In the genomic region with DNA sequence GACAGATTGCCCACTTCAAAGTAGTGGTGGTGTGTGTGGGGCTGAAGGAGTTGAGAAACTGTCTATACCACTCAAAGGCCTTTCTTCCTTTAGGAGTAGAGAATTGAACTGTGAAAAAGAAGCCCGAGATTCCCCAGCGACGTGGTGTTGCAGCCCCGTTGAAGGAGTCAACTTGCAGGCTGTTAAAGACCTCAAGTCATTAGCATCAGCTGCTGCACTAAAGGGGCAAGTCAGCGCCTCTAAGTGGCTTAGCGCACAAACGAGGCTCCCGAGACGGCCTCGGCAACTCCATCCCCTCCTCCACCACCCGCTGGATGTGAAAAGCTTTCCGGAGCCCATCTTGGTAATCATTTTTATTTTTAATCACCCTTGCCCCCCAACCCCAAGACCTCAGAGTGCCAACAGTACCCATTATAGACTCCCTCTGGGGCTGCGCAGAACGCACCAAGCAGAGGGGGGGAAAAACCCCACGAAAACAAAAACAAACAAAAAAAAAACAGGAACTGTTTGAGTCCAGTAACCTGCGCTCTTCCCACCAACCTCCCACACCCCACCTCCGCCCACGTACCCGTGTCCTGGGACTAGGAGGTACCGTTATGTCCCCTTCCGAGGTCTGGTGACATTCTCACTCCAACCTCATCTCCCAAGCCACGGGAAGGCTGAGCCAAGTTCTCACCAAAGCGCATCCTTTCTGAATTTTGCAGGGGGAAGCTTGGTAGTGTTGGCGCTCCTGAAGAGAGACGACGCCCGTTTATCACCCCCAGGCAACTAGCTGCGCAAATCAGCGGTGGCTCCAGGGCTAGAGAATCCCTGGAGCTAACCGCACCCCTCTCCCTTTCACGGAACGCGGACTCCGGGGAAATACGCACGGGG, we compare ENCODE assay signal across 11 cellular contexts. TPM values are rescaled to one million over a fixed set of nuclear protein-coding genes. Genes with fewer than 3 reads are reported as not detected.
A peak's percentile ranks its signal among the peaks of the same experiment; 100 is the strongest.
DNase-seq lines count a peak whose midpoint lies in the region; ATAC-seq and TF ChIP-seq lines count a peak whose summit lies in the region.
"Had no signal": no experiment of that assay in that cellular context is flagged by ENCODE, and none has a peak within 500 bp of the region (broad histone marks: within the 10 kb centered on the region; RNA-seq: fewer than 3 reads in every experiment).

No MANE protein-coding gene starts in this region.

- H3K27ac Mint-ChIP-seq in Calu3 (ENCODE audit: unreplicated experiment), result no peak overlapping the region
- H3K27ac Mint-ChIP-seq: natural killer cell had no signal

- no peaks in the 10 kb centered on the region for H3K27me3 Mint-ChIP-seq in Calu3 (ENCODE audit: unreplicated experiment)

- H3K4me1 ChIP-seq in neutrophil (ENCODE audit: control insufficient read depth in 1 of 2, insufficient read depth in 1 of 2, low read depth in 1 of 2, low read length in 1 of 2), result peaks cover 22 to 33% of the 10 kb centered on the region in 2 experiments
- no peaks in the 10 kb centered on the region for H3K4me1 ChIP-seq in testis

- intact Hi-C loops in Calu3 (cut with micrococcal nuclease; ENCODE audit: unreplicated experiment), result no loop called here
- intact Hi-C loops in testis (cut with DNase I; ENCODE audit: low total_unique reads), result no loop called here

- peaks cover 14% of the 10 kb centered on the region for H3K4me1 Mint-ChIP-seq in Calu3 (ENCODE audit: low read depth, unreplicated experiment)

- no peaks in the 10 kb centered on the region for H3K9me3 ChIP-seq in MG63
- H3K9me3 ChIP-seq in neutrophil, result no peaks in the 10 kb centered on the region
- H3K9me3 ChIP-seq in testis, result no peaks in the 10 kb centered on the region

- peak overlapping the region; percentile 27 for H3K4me3 Mint-ChIP-seq in Calu3 (ENCODE audit: low read depth, unreplicated experiment)
- H3K4me3 Mint-ChIP-seq: natural killer cell had no signal

- ATAC-seq in HG03521 (IDR thresholded peaks at IDR 0.05; ENCODE audit: unreplicated experiment), result no peak

- WGBS in testis, 2 donors, result 39 to 43% methylated on average over 30 to 36 of the region's 36 CpGs

- no peak for TF ChIP-seq POLR2A in testis (IDR thresholded peaks at IDR 0.05)

- no peaks in the 10 kb centered on the region for H3K36me3 ChIP-seq in MG63
- H3K36me3 ChIP-seq in neutrophil, result no peaks in the 10 kb centered on the region
- no peaks in the 10 kb centered on the region for H3K36me3 ChIP-seq in testis (ENCODE audit: low read depth, missing control alignments)

- H3K4me3 ChIP-seq in MG63 (peak overlapping the region; percentile 52), coronary artery (peak overlapping the region; percentile 66), neutrophil (ENCODE audit: low read depth in 1 of 2, low read length in 1 of 2) (peak overlapping the region; percentile 55 to 70), testis (peak overlapping the region in 1 of 2 donors; percentile 2)

- TF ChIP-seq CTCF in Calu3 (IDR thresholded peaks at IDR 0.05; ENCODE audit: unreplicated experiment) (no peak), coronary artery (IDR thresholded peaks at IDR 0.05) (no peak), neutrophil (IDR thresholded peaks at IDR 0.05) (no peak), testis (IDR thresholded peaks at IDR 0.05) (no peak)

- H3K27me3 ChIP-seq in MG63, result no peaks in the 10 kb centered on the region
- peaks cover 86% of the 10 kb centered on the region for H3K27me3 ChIP-seq in neutrophil
- H3K27me3 ChIP-seq in testis, result peaks cover 5% of the 10 kb centered on the region

- CTCF ChIA-PET in Calu3 (lab: Charles Lee), result no interaction called here

- no peak for DNase-seq in Calu3
- DNase-seq in MG63, result no peak
- DNase-seq in coronary artery (ENCODE audit: low spot score), result no peak
- no peak for DNase-seq in AG08395 (ENCODE audit: low spot score)
- DNase-seq in NCI-H2081 (lab: John Stamatoyannopoulos, UW), result no peak
- no peak for DNase-seq in testis
- DNase-seq: activated gamma-delta T cell treated with Interleukin-2 at 50 U/mL for 16 hours, natural killer cell, NCI-H1417 treated with DMSO at 0.1 percent for 48 hours had no signal

- H3K36me3 Mint-ChIP-seq in Calu3 (ENCODE audit: insufficient read depth, unreplicated experiment), result peaks cover 1% of the 10 kb centered on the region
- H3K36me3 Mint-ChIP-seq: natural killer cell had no signal

- BruUV-seq in Calu3 (replicated peaks; lab: Mats Ljungman, UMichigan), result no TSS peak

- H3K27ac ChIP-seq in coronary artery (peak overlapping the region in 1 of 2 donors; percentile 19), neutrophil (peak overlapping the region; percentile 70), testis (no peak overlapping the region)

- H3K9me3 Mint-ChIP-seq in Calu3 (ENCODE audit: low read depth, unreplicated experiment), result no peaks in the 10 kb centered on the region
- H3K9me3 Mint-ChIP-seq: natural killer cell had no signal

RNA-seq across cellular contexts. Expression of a gene that starts 0.8 kb away (rescaled TPM):
- total RNA-seq in Calu3 (2022) (1.8 and 2.4 TPM in 2 replicates), testis (1 to 10 TPM; 3.9 to 4.3 TPM)
- 0.49 and 3.6 TPM in 2 replicates for total RNA-seq in MG63 (2014; rRNA removed; shearing (Covaris generic); ENCODE audit: low replicate concordance)
- 1.1 TPM for polyA plus RNA-seq in testis (ENCODE audit: insufficient read depth, low read depth, low replicate concordance)
